Comparison of ENCODE assay signal across 19 cellular contexts in the genomic region with DNA sequence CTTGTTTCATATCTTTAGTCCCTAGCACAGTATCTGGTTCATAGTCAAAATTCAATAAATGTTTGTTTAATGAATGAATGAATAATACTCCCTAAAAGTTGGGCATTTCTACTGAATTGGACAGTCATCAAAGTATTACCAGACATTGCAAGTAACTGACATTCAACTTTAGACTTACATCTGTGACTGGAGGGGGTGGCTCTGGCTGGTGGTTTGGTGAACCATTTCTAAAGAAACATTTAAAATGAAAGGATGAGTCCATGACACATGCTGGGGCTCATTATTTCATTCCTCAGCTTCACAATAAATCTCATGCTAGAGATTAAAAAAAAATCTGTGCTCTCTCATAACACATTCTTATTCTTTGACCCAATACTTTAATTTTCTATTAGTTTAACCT. TPM values are rescaled to one million over a fixed set of nuclear protein-coding genes. Genes with fewer than 3 reads are reported as not detected.
DNase-seq lines count a peak whose midpoint lies in the region; ATAC-seq and TF ChIP-seq lines count a peak whose summit lies in the region.
"Had no signal": no experiment of that assay in that cellular context is flagged by ENCODE, and none has a peak within 500 bp of the region (broad histone marks: within the 10 kb centered on the region; RNA-seq: fewer than 3 reads in every experiment).

No MANE protein-coding gene starts in this region.

- peak; percentile 16 for DNase-seq in activated CD8-positive, alpha-beta T cell treated with anti-CD3 and anti-CD28 coated beads for 36 hours
- no peak for DNase-seq in activated CD8-positive, alpha-beta T cell treated with anti-CD3 and anti-CD28 coated beads, Interleukin-2, amount 10 ng/mL, durations not matched to agents 7 days and 5 days
- DNase-seq in stimulated activated naive CD8-positive, alpha-beta T cell treated with anti-CD3 and anti-CD28 coated beads, Interleukin-15, Interleukin-2, amounts not matched to agents 100 U/mL and 50 U/mL, for 24 hours, result no peak
- DNase-seq in nephron progenitor cell (no peak), dedifferentiated amniotic fluid mesenchymal stem cell (ENCODE audit: extremely low spot score) (no peak)
- DNase-seq: AML-193; CD4-positive, alpha-beta T cell; Karpas-422; NCI-H1092 treated with DMSO at 0.1 percent for 48 hours; NCI-H1436; NCI-H187; NCI-H2171 treated with DMSO at 0.1 percent for 48 hours; NCI-H345; NCI-H510A treated with DMSO at 0.1 percent for 48 hours; NCI-H748 treated with DMSO at 0.1 percent for 48 hours; SIG-M5 had no signal

- peaks cover 6% of the 10 kb centered on the region for H3K4me1 Mint-ChIP-seq in activated CD8-positive, alpha-beta T cell treated with anti-CD3 and anti-CD28 coated beads for 36 hours (ENCODE audit: low read depth)
- peaks cover 6% of the 10 kb centered on the region for H3K4me1 Mint-ChIP-seq in activated CD8-positive, alpha-beta T cell treated with anti-CD3 and anti-CD28 coated beads, Interleukin-2, amount 10 ng/mL, durations not matched to agents 7 days and 5 days (ENCODE audit: low read depth)
- no peaks in the 10 kb centered on the region for H3K4me1 Mint-ChIP-seq in stimulated activated naive CD8-positive, alpha-beta T cell treated with anti-CD3 and anti-CD28 coated beads, Interleukin-15, Interleukin-2, amounts not matched to agents 100 ng/mL and 50 ng/mL, for 24 hours (ENCODE audit: low read depth)
- no peaks in the 10 kb centered on the region for H3K4me1 Mint-ChIP-seq in nephron progenitor cell

- peak; percentile 53 for ATAC-seq in activated CD8-positive, alpha-beta T cell treated with anti-CD3 and anti-CD28 coated beads for 36 hours
- no peak for ATAC-seq in activated CD8-positive, alpha-beta T cell treated with anti-CD3 and anti-CD28 coated beads, Interleukin-2, amount 10 ng/mL, durations not matched to agents 7 days and 5 days
- ATAC-seq in stimulated activated naive CD8-positive, alpha-beta T cell treated with anti-CD3 and anti-CD28 coated beads, Interleukin-15, Interleukin-2, amounts not matched to agents 100 U/mL and 50 U/mL, for 24 hours, result no peak
- no peak for ATAC-seq in HG02840 (IDR thresholded peaks at IDR 0.05; ENCODE audit: low FRiP score, unreplicated experiment)
- ATAC-seq: A549 had no signal

- no peaks in the 10 kb centered on the region for H3K9me3 Mint-ChIP-seq in activated CD8-positive, alpha-beta T cell treated with anti-CD3 and anti-CD28 coated beads for 36 hours
- H3K9me3 Mint-ChIP-seq in activated CD8-positive, alpha-beta T cell treated with anti-CD3 and anti-CD28 coated beads, Interleukin-2, amount 10 ng/mL, durations not matched to agents 7 days and 5 days (ENCODE audit: insufficient read depth), result no peaks in the 10 kb centered on the region
- H3K9me3 Mint-ChIP-seq in stimulated activated naive CD8-positive, alpha-beta T cell treated with anti-CD3 and anti-CD28 coated beads, Interleukin-15, Interleukin-2, amounts not matched to agents 100 ng/mL and 50 ng/mL, for 24 hours, result no peaks in the 10 kb centered on the region
- no peaks in the 10 kb centered on the region for H3K9me3 Mint-ChIP-seq in nephron progenitor cell
- H3K9me3 Mint-ChIP-seq: CD4-positive, alpha-beta T cell had no signal

- H3K27ac Mint-ChIP-seq in activated CD8-positive, alpha-beta T cell treated with anti-CD3 and anti-CD28 coated beads for 36 hours, result peak overlapping the region; percentile 60
- no peak overlapping the region for H3K27ac Mint-ChIP-seq in activated CD8-positive, alpha-beta T cell treated with anti-CD3 and anti-CD28 coated beads, Interleukin-2, amount 10 ng/mL, durations not matched to agents 7 days and 5 days
- H3K27ac Mint-ChIP-seq in stimulated activated naive CD8-positive, alpha-beta T cell treated with anti-CD3 and anti-CD28 coated beads, Interleukin-15, Interleukin-2, amounts not matched to agents 100 ng/mL and 50 ng/mL, for 24 hours, result peak overlapping the region; percentile 43
- peak overlapping the region; percentile 48 for H3K27ac Mint-ChIP-seq in nephron progenitor cell
- H3K27ac Mint-ChIP-seq: CD4-positive, alpha-beta T cell had no signal

- no peak overlapping the region for H3K4me3 Mint-ChIP-seq in activated CD8-positive, alpha-beta T cell treated with anti-CD3 and anti-CD28 coated beads for 36 hours
- no peak overlapping the region for H3K4me3 Mint-ChIP-seq in activated CD8-positive, alpha-beta T cell treated with anti-CD3 and anti-CD28 coated beads, Interleukin-2, amount 10 ng/mL, durations not matched to agents 7 days and 5 days
- no peak overlapping the region for H3K4me3 Mint-ChIP-seq in stimulated activated naive CD8-positive, alpha-beta T cell treated with anti-CD3 and anti-CD28 coated beads, Interleukin-15, Interleukin-2, amounts not matched to agents 100 ng/mL and 50 ng/mL, for 24 hours
- H3K4me3 Mint-ChIP-seq in nephron progenitor cell, result no peak overlapping the region
- H3K4me3 Mint-ChIP-seq: CD4-positive, alpha-beta T cell had no signal

- H3K36me3 Mint-ChIP-seq in activated CD8-positive, alpha-beta T cell treated with anti-CD3 and anti-CD28 coated beads for 36 hours (ENCODE audit: low read depth), result peaks cover 16% of the 10 kb centered on the region
- peaks cover 55% of the 10 kb centered on the region for H3K36me3 Mint-ChIP-seq in activated CD8-positive, alpha-beta T cell treated with anti-CD3 and anti-CD28 coated beads, Interleukin-2, amount 10 ng/mL, durations not matched to agents 7 days and 5 days (ENCODE audit: low read depth)
- peaks cover 63% of the 10 kb centered on the region for H3K36me3 Mint-ChIP-seq in stimulated activated naive CD8-positive, alpha-beta T cell treated with anti-CD3 and anti-CD28 coated beads, Interleukin-15, Interleukin-2, amounts not matched to agents 100 ng/mL and 50 ng/mL, for 24 hours (ENCODE audit: low read depth)
- H3K36me3 Mint-ChIP-seq in nephron progenitor cell (ENCODE audit: low read depth), result peaks cover 78% of the 10 kb centered on the region

- intact Hi-C loops in activated CD8-positive, alpha-beta T cell treated with anti-CD3 and anti-CD28 coated beads for 36 hours (cut with micrococcal nuclease), result no loop called here

- no peaks in the 10 kb centered on the region for H3K27me3 Mint-ChIP-seq in activated CD8-positive, alpha-beta T cell treated with anti-CD3 and anti-CD28 coated beads for 36 hours
- no peaks in the 10 kb centered on the region for H3K27me3 Mint-ChIP-seq in activated CD8-positive, alpha-beta T cell treated with anti-CD3 and anti-CD28 coated beads, Interleukin-2, amount 10 ng/mL, durations not matched to agents 7 days and 5 days (ENCODE audit: low read depth)
- no peaks in the 10 kb centered on the region for H3K27me3 Mint-ChIP-seq in stimulated activated naive CD8-positive, alpha-beta T cell treated with anti-CD3 and anti-CD28 coated beads, Interleukin-15, Interleukin-2, amounts not matched to agents 100 ng/mL and 50 ng/mL, for 24 hours
- no peaks in the 10 kb centered on the region for H3K27me3 Mint-ChIP-seq in nephron progenitor cell (ENCODE audit: low read depth, poor library complexity)
- H3K27me3 Mint-ChIP-seq: CD4-positive, alpha-beta T cell had no signal

- TF ChIP-seq CTCF in activated CD8-positive, alpha-beta T cell treated with anti-CD3 and anti-CD28 coated beads for 36 hours (IDR thresholded peaks at IDR 0.05), result no peak
- TF ChIP-seq CTCF in nephron progenitor cell (IDR thresholded peaks at IDR 0.05), result no peak

- CTCF ChIA-PET in activated CD8-positive, alpha-beta T cell treated with anti-CD3 and anti-CD28 coated beads for 36 hours (lab: Charles Lee), result interaction anchor here (1.6 kb wide), 1 partner anchor 237 kb away, joined by 4 read pairs; no protein-coding TSS in a partner anchor
- CTCF ChIA-PET in activated CD8-positive, alpha-beta T cell treated with anti-CD3 and anti-CD28 coated beads, Interleukin-2, amount 10 ng/mL, durations not matched to agents 7 days and 5 days (lab: Charles Lee), result no interaction called here

- POLR2A ChIA-PET in activated CD8-positive, alpha-beta T cell treated with anti-CD3 and anti-CD28 coated beads for 36 hours (lab: Charles Lee), result interaction anchor here (1.1 kb wide), 1 partner anchor 339 kb away, joined by 3 read pairs; no protein-coding TSS in a partner anchor
- POLR2A ChIA-PET in activated CD8-positive, alpha-beta T cell treated with anti-CD3 and anti-CD28 coated beads, Interleukin-2, amount 10 ng/mL, durations not matched to agents 7 days and 5 days (lab: Charles Lee), result no interaction called here

RNA-seq across cellular contexts. Expression of a gene that starts 20.6 kb away (rescaled TPM):
- 1 to 10 TPM; 9.2 to 9.6 TPM for total RNA-seq in activated CD8-positive, alpha-beta T cell treated with anti-CD3 and anti-CD28 coated beads for 36 hours
- 10 to 100 TPM; 13.4 to 13.7 TPM for total RNA-seq in activated CD8-positive, alpha-beta T cell treated with anti-CD3 and anti-CD28 coated beads, Interleukin-2, amount 10 ng/mL, durations not matched to agents 7 days and 5 days

RNA-seq across cellular contexts. Expression of a gene that starts 55.9 kb away (rescaled TPM):
- 10 to 100 TPM; 71.6 to 81.5 TPM for total RNA-seq in activated CD8-positive, alpha-beta T cell treated with anti-CD3 and anti-CD28 coated beads for 36 hours
- total RNA-seq in activated CD8-positive, alpha-beta T cell treated with anti-CD3 and anti-CD28 coated beads, Interleukin-2, amount 10 ng/mL, durations not matched to agents 7 days and 5 days, result 10 to 100 TPM; 60.1 to 69.7 TPM
